32 cellular contexts compared by ENCODE assay signal in the genomic region with DNA sequence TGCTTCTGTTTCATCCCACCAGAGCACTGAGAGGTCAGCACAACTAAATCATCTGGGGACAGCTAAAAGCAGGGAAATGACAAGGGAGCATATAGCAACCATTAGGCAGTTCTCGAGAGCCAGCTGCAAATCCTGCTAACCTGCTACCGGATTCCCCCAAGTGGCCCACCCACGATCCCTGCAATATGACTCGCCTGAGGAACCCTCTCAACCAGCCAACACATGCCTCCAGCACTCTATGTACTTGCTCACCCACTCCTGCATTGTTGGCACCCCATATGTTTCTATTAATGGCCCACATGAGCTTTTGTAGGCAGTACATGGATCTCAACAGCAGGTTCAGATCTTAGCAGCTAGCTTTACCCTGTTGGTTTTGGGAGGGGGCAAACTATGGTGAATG.
"Had no signal": no experiment of that assay in that cellular context is flagged by ENCODE, and none has a peak within 500 bp of the region (broad histone marks: within the 10 kb centered on the region; RNA-seq: fewer than 3 reads in every experiment).

No MANE protein-coding gene starts in this region.

- H3K27ac ChIP-seq: adrenal gland, ascending aorta, body of pancreas, brain microvascular endothelial cell, breast epithelium, cardiac muscle cell had no signal

- H3K36me3 ChIP-seq: adrenal gland, ascending aorta, brain microvascular endothelial cell, breast epithelium, cardiac muscle cell had no signal

- H3K4me3 ChIP-seq: adrenal gland, ascending aorta, body of pancreas, breast epithelium, cardiac muscle cell had no signal

- H3K9me3 ChIP-seq: body of pancreas had no signal

- ATAC-seq: activated naive CD4-positive, alpha-beta T cell treated with anti-CD3 and anti-CD28 coated beads, Interleukin-2, amount 50 U/mL, for 72 hours; activated naive CD8-positive, alpha-beta T cell treated with anti-CD3 and anti-CD28 coated beads, Interleukin-2, amount 50 U/mL, for 24 hours; activated T-cell treated with anti-CD3 and anti-CD28 coated beads, Interleukin-2, amount 50 U/mL, for 4 hours; activated T-cell treated with anti-CD3 and anti-CD28 coated beads, Interleukin-2, amount 50 U/mL, for 72 hours; activated T-helper 17 cell treated with anti-CD3 and anti-CD28 coated beads, Interleukin-2, amount 50 U/mL, for 72 hours; body of pancreas had no signal

- H3K27me3 ChIP-seq: adrenal gland, ascending aorta, body of pancreas, brain microvascular endothelial cell, cardiac muscle cell had no signal

- DNase-seq: activated effector memory CD4-positive, alpha-beta T cell treated with anti-CD3 and anti-CD28 coated beads, Interleukin-2, amount 50 U/mL, for 16 hours; activated effector memory CD4-positive, alpha-beta T cell treated with Interleukin-2 at 50 U/mL for 16 hours; activated gamma-delta T cell; activated gamma-delta T cell treated with Interleukin-2 at 50 U/mL for 16 hours; activated naive CD4-positive, alpha-beta T cell; activated naive CD4-positive, alpha-beta T cell treated with anti-CD3 and anti-CD28 coated beads for 36 hours; activated naive CD4-positive, alpha-beta T cell treated with anti-CD3 and anti-CD28 coated beads, Interleukin-2, amount 10 ng/mL, durations not matched to agents 7 days and 5 days; activated naive CD4-positive, alpha-beta T cell treated with anti-CD3 and anti-CD28 coated beads, Interleukin-2, amount 50 U/mL, for 16 hours; activated naive CD4-positive, alpha-beta T cell treated with Interleukin-2 at 50 U/mL for 16 hours; activated naive CD8-positive, alpha-beta T cell treated with anti-CD3 and anti-CD28 coated beads for 36 hours; activated naive CD8-positive, alpha-beta T cell treated with anti-CD3 and anti-CD28 coated beads, Interleukin-2, amount 10 ng/mL, durations not matched to agents 7 days and 5 days; activated naive CD8-positive, alpha-beta T cell treated with anti-CD3 and anti-CD28 coated beads, Interleukin-2, amount 50 U/mL, for 24 hours; activated T-cell treated with anti-CD3 and anti-CD28 coated beads, Interleukin-2, amount 50 U/mL, for 1 hour; activated T-cell treated with anti-CD3 and anti-CD28 coated beads, Interleukin-2, amount 50 U/mL, for 24 hours; activated T-cell treated with anti-CD3 and anti-CD28 coated beads, Interleukin-2, amount 50 U/mL, for 4 hours; activated T-cell treated with anti-CD3 and anti-CD28 coated beads, Interleukin-2, amount 50 U/mL, for 48 hours; activated T-cell treated with anti-CD3 and anti-CD28 coated beads, Interleukin-2, amount 50 U/mL, for 72 hours; adrenal gland; amniotic stem cell; amygdala; anterior cingulate cortex; aorta; body of pancreas; brain microvascular endothelial cell; caudate nucleus; central memory CD4-positive, alpha-beta T cell; cerebellar nuclear complex had no signal

- H3K4me1 ChIP-seq: adrenal gland, ascending aorta, body of pancreas, breast epithelium had no signal
